Comparison of ENCODE assay signal across 5 cellular contexts in genomic region chrX:120195786-120196185, GRCh38. TPM values are rescaled to one million over a fixed set of nuclear protein-coding genes. Genes with fewer than 3 reads are reported as not detected.
"Had no signal": no experiment of that assay in that cellular context is flagged by ENCODE, and none has a peak within 500 bp of the region (broad histone marks: within the 10 kb centered on the region; RNA-seq: fewer than 3 reads in every experiment).

No MANE protein-coding gene starts in this region.

RNA-seq across cellular contexts. Expression of gene RHOXF2, which starts 37.4 kb away (rescaled TPM):
- total RNA-seq: M059J, PC-3, Peyer's patch, SJCRH30, SK-MEL-5 had no signal
